17 cellular contexts compared by ENCODE assay signal in genomic region chr1:221292652-221293051, GRCh38.
"Had no signal": no experiment of that assay in that cellular context is flagged by ENCODE, and none has a peak within 500 bp of the region (broad histone marks: within the 10 kb centered on the region; RNA-seq: fewer than 3 reads in every experiment).

No MANE protein-coding gene starts in this region.

- H3K9me3 ChIP-seq: esophagus squamous epithelium, prostate gland, right atrium auricular region had no signal

- H3K36me3 Mint-ChIP-seq: activated naive CD8-positive, alpha-beta T cell treated with anti-CD3 and anti-CD28 coated beads, Interleukin-2, amount 10 ng/mL, durations not matched to agents 7 days and 5 days; naive thymus-derived CD4-positive, alpha-beta T cell had no signal

- H3K27me3 ChIP-seq: cardiac muscle cell, esophagus squamous epithelium, right atrium auricular region had no signal

- DNase-seq: activated CD4-positive, alpha-beta T cell treated with anti-CD3 and anti-CD28 coated beads for 36 hours; activated CD4-positive, alpha-beta T cell treated with anti-CD3 and anti-CD28 coated beads, Interleukin-2, amount 50 U/mL, for 48 hours; activated naive CD4-positive, alpha-beta T cell; activated naive CD8-positive, alpha-beta T cell treated with anti-CD3 and anti-CD28 coated beads, Interleukin-2, amount 10 ng/mL, durations not matched to agents 7 days and 5 days; amygdala; dermis blood vessel endothelial cell; effector memory CD4-positive, alpha-beta T cell; esophagus squamous epithelium; mesendoderm; naive thymus-derived CD4-positive, alpha-beta T cell; stimulated activated CD4-positive, alpha-beta T cell treated with anti-CD3 and anti-CD28 coated beads, Interleukin-12 subunit alpha, Interleukin-12 subunit beta, amount 100 ng/mL, for 4 hours; stimulated activated CD4-positive, alpha-beta T cell treated with anti-CD3 and anti-CD28 coated beads, Interleukin-1b, Interleukin-23, amount 100 ng/mL, for 48 hours; stimulated activated CD8-positive, alpha-beta memory T cell treated with anti-CD3 and anti-CD28 coated beads, Interleukin-4, amount 100 ng/mL, for 48 hours; stimulated activated naive CD4-positive, alpha-beta T cell had no signal

- H3K9me3 Mint-ChIP-seq: activated naive CD8-positive, alpha-beta T cell treated with anti-CD3 and anti-CD28 coated beads, Interleukin-2, amount 10 ng/mL, durations not matched to agents 7 days and 5 days; naive thymus-derived CD4-positive, alpha-beta T cell had no signal

- H3K27ac Mint-ChIP-seq: activated CD4-positive, alpha-beta T cell treated with anti-CD3 and anti-CD28 coated beads for 36 hours; activated naive CD8-positive, alpha-beta T cell treated with anti-CD3 and anti-CD28 coated beads, Interleukin-2, amount 10 ng/mL, durations not matched to agents 7 days and 5 days; naive thymus-derived CD4-positive, alpha-beta T cell had no signal

- H3K4me3 ChIP-seq: cardiac muscle cell, esophagus squamous epithelium, prostate gland, right atrium auricular region had no signal

- H3K36me3 ChIP-seq: cardiac muscle cell, esophagus squamous epithelium, prostate gland, right atrium auricular region had no signal

- H3K4me1 Mint-ChIP-seq: activated CD4-positive, alpha-beta T cell treated with anti-CD3 and anti-CD28 coated beads for 36 hours; activated naive CD8-positive, alpha-beta T cell treated with anti-CD3 and anti-CD28 coated beads, Interleukin-2, amount 10 ng/mL, durations not matched to agents 7 days and 5 days; naive thymus-derived CD4-positive, alpha-beta T cell had no signal

- H3K4me1 ChIP-seq: esophagus squamous epithelium, prostate gland had no signal

- ATAC-seq: activated CD4-positive, alpha-beta T cell treated with anti-CD3 and anti-CD28 coated beads for 36 hours; naive thymus-derived CD4-positive, alpha-beta T cell had no signal

- H3K27me3 Mint-ChIP-seq: activated CD4-positive, alpha-beta T cell treated with anti-CD3 and anti-CD28 coated beads for 36 hours; activated naive CD8-positive, alpha-beta T cell treated with anti-CD3 and anti-CD28 coated beads, Interleukin-2, amount 10 ng/mL, durations not matched to agents 7 days and 5 days had no signal

- H3K4me3 Mint-ChIP-seq: activated CD4-positive, alpha-beta T cell treated with anti-CD3 and anti-CD28 coated beads for 36 hours; activated naive CD8-positive, alpha-beta T cell treated with anti-CD3 and anti-CD28 coated beads, Interleukin-2, amount 10 ng/mL, durations not matched to agents 7 days and 5 days; naive thymus-derived CD4-positive, alpha-beta T cell had no signal

- H3K27ac ChIP-seq: cardiac muscle cell, esophagus squamous epithelium, prostate gland, right atrium auricular region had no signal
